19 cellular contexts compared by ENCODE assay signal in genomic region chr12:75446857-75447256, GRCh38. TPM values are rescaled to one million over a fixed set of nuclear protein-coding genes. Genes with fewer than 3 reads are reported as not detected.
DNase-seq lines count a peak whose midpoint lies in the region; ATAC-seq and TF ChIP-seq lines count a peak whose summit lies in the region.
"Had no signal": no experiment of that assay in that cellular context is flagged by ENCODE, and none has a peak within 500 bp of the region (broad histone marks: within the 10 kb centered on the region; RNA-seq: fewer than 3 reads in every experiment).

No MANE protein-coding gene starts in this region.

- H3K4me3 Mint-ChIP-seq in osteocyte (ENCODE audit: unreplicated experiment) (no peak overlapping the region), endothelial cell (ENCODE audit: unreplicated experiment) (no peak overlapping the region), Caco-2 (ENCODE audit: unreplicated experiment) (no peak overlapping the region)
- no peak overlapping the region for H3K4me3 Mint-ChIP-seq in activated T-cell treated with anti-CD3 and anti-CD28 coated beads, Interleukin-2, amount 50 U/mL, for 72 hours
- H3K4me3 Mint-ChIP-seq: activated CD4-positive, alpha-beta memory T cell treated with anti-CD3 and anti-CD28 coated beads for 36 hours; activated T-helper 17 cell treated with anti-CD3 and anti-CD28 coated beads, Interleukin-2, amount 50 U/mL, for 72 hours; CD4-positive, alpha-beta T cell had no signal

- H3K4me3 ChIP-seq in Caco-2 (ENCODE audit: low read depth, low read length) = no peak overlapping the region

- no peaks in the 10 kb centered on the region; the same call in none of the 2 replicates for H3K36me3 ChIP-seq in Caco-2 (ENCODE audit: control insufficient read depth, insufficient read depth, low read length)

- ATAC-seq in activated T-cell treated with anti-CD3 and anti-CD28 coated beads, Interleukin-2, amount 50 U/mL, for 72 hours (replicated peaks in 1 of 2) = no peak
- ATAC-seq: activated T-helper 17 cell treated with anti-CD3 and anti-CD28 coated beads, Interleukin-2, amount 50 U/mL, for 72 hours; left cardiac atrium had no signal

- H3K9me3 Mint-ChIP-seq in osteocyte (ENCODE audit: unreplicated experiment) (no peaks in the 10 kb centered on the region), endothelial cell (ENCODE audit: unreplicated experiment) (no peaks in the 10 kb centered on the region), Caco-2 (ENCODE audit: unreplicated experiment) (peaks cover 10% of the 10 kb centered on the region)
- no peaks in the 10 kb centered on the region for H3K9me3 Mint-ChIP-seq in activated T-cell treated with anti-CD3 and anti-CD28 coated beads, Interleukin-2, amount 50 U/mL, for 72 hours
- H3K9me3 Mint-ChIP-seq: activated CD4-positive, alpha-beta memory T cell treated with anti-CD3 and anti-CD28 coated beads for 36 hours; activated T-helper 17 cell treated with anti-CD3 and anti-CD28 coated beads, Interleukin-2, amount 50 U/mL, for 72 hours; CD4-positive, alpha-beta T cell had no signal

- H3K27me3 Mint-ChIP-seq in osteocyte (ENCODE audit: unreplicated experiment) = no peaks in the 10 kb centered on the region
- no peaks in the 10 kb centered on the region for H3K27me3 Mint-ChIP-seq in endothelial cell (ENCODE audit: unreplicated experiment)
- no peaks in the 10 kb centered on the region for H3K27me3 Mint-ChIP-seq in Caco-2 (ENCODE audit: insufficient read depth, unreplicated experiment)
- peaks cover 6% of the 10 kb centered on the region for H3K27me3 Mint-ChIP-seq in activated T-cell treated with anti-CD3 and anti-CD28 coated beads, Interleukin-2, amount 50 U/mL, for 72 hours (ENCODE audit: low read depth)
- H3K27me3 Mint-ChIP-seq: activated CD4-positive, alpha-beta memory T cell treated with anti-CD3 and anti-CD28 coated beads for 36 hours had no signal

- H3K27ac Mint-ChIP-seq in osteocyte (ENCODE audit: unreplicated experiment) = peak overlapping the region; percentile 58
- no peak overlapping the region for H3K27ac Mint-ChIP-seq in endothelial cell (ENCODE audit: unreplicated experiment)
- no peak overlapping the region for H3K27ac Mint-ChIP-seq in Caco-2 (ENCODE audit: unreplicated experiment)
- no peak overlapping the region for H3K27ac Mint-ChIP-seq in activated T-cell treated with anti-CD3 and anti-CD28 coated beads, Interleukin-2, amount 50 U/mL, for 72 hours
- H3K27ac Mint-ChIP-seq: activated CD4-positive, alpha-beta memory T cell treated with anti-CD3 and anti-CD28 coated beads for 36 hours; activated T-helper 17 cell treated with anti-CD3 and anti-CD28 coated beads, Interleukin-2, amount 50 U/mL, for 72 hours; CD4-positive, alpha-beta T cell had no signal

- BruUV-seq in Caco-2 (replicated peaks; lab: Mats Ljungman, UMichigan) = no TSS peak

- no peak for TF ChIP-seq CTCF in RWPE1 (conservative IDR thresholded peaks at IDR 0.05; ENCODE audit: low read depth)
- TF ChIP-seq CTCF in osteocyte (IDR thresholded peaks at IDR 0.05) = no peak
- TF ChIP-seq CTCF in endothelial cell (IDR thresholded peaks at IDR 0.05; ENCODE audit: unreplicated experiment) = no peak
- TF ChIP-seq CTCF in Caco-2 (IDR thresholded peaks at IDR 0.05; ENCODE audit: insufficient read depth in 1 of 2, low read depth in 1 of 2, low read length in 1 of 2, severe bottlenecking in 1 of 2, unreplicated experiment in 1 of 2) = no peak

- CTCF ChIA-PET in RWPE1 (lab: Yijun Ruan, JAX) (interaction anchor here (0.6 to 1.0 kb wide), 2 partner anchors 10 to 373 kb away, joined by 3 to 6 read pairs; no protein-coding TSS in a partner anchor), Caco-2 (lab: Charles Lee) (no interaction called here)

- H3K9me3 ChIP-seq in Caco-2 = peaks cover 6% of the 10 kb centered on the region; the same call in 1 of the 2 replicates

- POLR2A ChIA-PET in RWPE1 (lab: Yijun Ruan, JAX; ENCODE audit: low non-redundant PET) (no interaction called here), Caco-2 (lab: Charles Lee) (no interaction called here)

- H3K4me1 Mint-ChIP-seq in osteocyte (ENCODE audit: unreplicated experiment) = peaks cover 20% of the 10 kb centered on the region
- H3K4me1 Mint-ChIP-seq in endothelial cell (ENCODE audit: unreplicated experiment) = no peaks in the 10 kb centered on the region
- peaks cover 14% of the 10 kb centered on the region for H3K4me1 Mint-ChIP-seq in Caco-2 (ENCODE audit: low read depth, unreplicated experiment)
- H3K4me1 Mint-ChIP-seq in activated T-cell treated with anti-CD3 and anti-CD28 coated beads, Interleukin-2, amount 50 U/mL, for 72 hours (ENCODE audit: low read depth) = no peaks in the 10 kb centered on the region
- H3K4me1 Mint-ChIP-seq: activated T-helper 17 cell treated with anti-CD3 and anti-CD28 coated beads, Interleukin-2, amount 50 U/mL, for 72 hours had no signal

- H3K4me1 ChIP-seq in Caco-2 = peaks cover 15% of the 10 kb centered on the region

- no peaks in the 10 kb centered on the region for H3K27me3 ChIP-seq in Caco-2 (replicated peaks; ENCODE audit: control insufficient read depth, insufficient read depth, low read length)

- DNase-seq in Daoy (ENCODE audit: low read depth) (peak; percentile 30), RWPE1 (ENCODE audit: low spot score) (peak; percentile 73), epithelial cell of prostate (ENCODE audit: low read depth, low spot score) (peak; percentile 44), osteocyte (ENCODE audit: extremely low spot score, unreplicated experiment) (no peak), endothelial cell (ENCODE audit: low spot score) (no peak), RPMI8226 (no peak), Caco-2 (no peak)
- no peak for DNase-seq in activated T-cell treated with anti-CD3 and anti-CD28 coated beads, Interleukin-2, amount 50 U/mL, for 72 hours
- DNase-seq: activated CD4-positive, alpha-beta memory T cell treated with anti-CD3 and anti-CD28 coated beads for 36 hours; aorta; CD4-positive, alpha-beta T cell; effector CD4-positive, alpha-beta T cell; head of caudate nucleus; left cardiac atrium; NCI-H1105; NK-92 treated with Interleukin-12 subunit alpha and Interleukin-12 subunit beta, amount 100 ng/mL, for 24 hours; SIG-M5; stimulated activated CD4-positive, alpha-beta T cell treated with anti-CD3 and anti-CD28 coated beads, Interleukin-15, amount 100 ng/mL, for 24 hours had no signal

- H3K27ac ChIP-seq in RWPE1 = no peak overlapping the region
- no peak overlapping the region for H3K27ac ChIP-seq in epithelial cell of prostate

- intact Hi-C loops in Caco-2 (cut with micrococcal nuclease; ENCODE audit: unreplicated experiment) = no loop called here

- H3K36me3 Mint-ChIP-seq in osteocyte (ENCODE audit: unreplicated experiment) (no peaks in the 10 kb centered on the region), endothelial cell (ENCODE audit: low read depth, unreplicated experiment) (no peaks in the 10 kb centered on the region), Caco-2 (ENCODE audit: insufficient read depth, unreplicated experiment) (no peaks in the 10 kb centered on the region)
- no peaks in the 10 kb centered on the region for H3K36me3 Mint-ChIP-seq in activated T-cell treated with anti-CD3 and anti-CD28 coated beads, Interleukin-2, amount 50 U/mL, for 72 hours (ENCODE audit: insufficient read depth in 2 of 2)
- H3K36me3 Mint-ChIP-seq: activated CD4-positive, alpha-beta memory T cell treated with anti-CD3 and anti-CD28 coated beads for 36 hours had no signal

RNA-seq across cellular contexts. Expression of gene GLIPR1, which starts 33.7 kb away (rescaled TPM):
- total RNA-seq in Daoy (2014; rRNA removed; shearing (Covaris generic)) = 71.9 and 73.3 TPM in 2 replicates
- 37.8 and 38.9 TPM in 2 replicates for total RNA-seq in osteocyte
- total RNA-seq in endothelial cell (ENCODE audit: unreplicated experiment) = 0.38 TPM
- total RNA-seq in Caco-2 (2022) = 1.9 and 3.9 TPM in 2 replicates
- 1 to 10 TPM; 6.3 to 10.0 TPM for total RNA-seq in activated T-cell treated with anti-CD3 and anti-CD28 coated beads, Interleukin-2, amount 50 U/mL, for 72 hours

RNA-seq across cellular contexts. Expression of gene GLIPR1L2, which starts 56.0 kb away (rescaled TPM):
- total RNA-seq in Daoy (2014; rRNA removed; shearing (Covaris generic)) = 1.8 TPM in 1 of 2 replicates, not detected in the other
- total RNA-seq in osteocyte (0.78 and 1.2 TPM in 2 replicates), endothelial cell (ENCODE audit: unreplicated experiment) (0.26 TPM), Caco-2 (2022) (not detected in 2 replicates)
- total RNA-seq in activated T-cell treated with anti-CD3 and anti-CD28 coated beads, Interleukin-2, amount 50 U/mL, for 72 hours = under 1 TPM; 0.16 to 0.50 TPM

Comparison
In these comparisons a context has a peak if more than half of its experiments do, and no peak if none do; other contexts are left out.
1. DNase-seq: peak in Daoy (single experiment), RWPE1 (single experiment) and epithelial cell of prostate (single experiment); none in osteocyte (single experiment), endothelial cell (single experiment), RPMI8226 (single experiment), Caco-2 (0 of 2) and activated T-cell treated with anti-CD3 and anti-CD28 coated beads, Interleukin-2, amount 50 U/mL, for 72 hours (0 of 2).